Comparison of ENCODE assay signal across 8 cellular contexts in the genomic region with DNA sequence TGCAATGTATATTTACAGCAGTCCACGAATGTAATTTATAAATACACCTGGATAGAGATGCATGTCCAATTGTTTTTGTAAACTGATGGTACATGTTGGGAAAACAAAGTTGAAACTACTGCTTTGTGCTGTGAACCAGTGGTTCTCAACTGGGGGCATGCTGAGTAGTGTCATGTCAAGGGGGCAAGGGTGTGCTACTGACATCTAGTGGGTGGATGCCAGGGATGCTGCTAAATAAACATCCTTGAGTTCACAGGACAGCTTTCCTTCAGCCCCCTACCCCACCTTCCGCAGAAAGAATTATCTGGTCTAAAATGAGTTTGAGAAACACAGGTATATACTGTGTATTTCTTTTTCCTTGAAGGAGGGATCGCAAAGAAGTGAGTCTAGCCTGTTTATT.
DNase-seq lines count a peak whose midpoint lies in the region; ATAC-seq and TF ChIP-seq lines count a peak whose summit lies in the region.

No MANE protein-coding gene starts in this region.

- peak; percentile 74 for TF ChIP-seq RAD21 in Ishikawa (IDR thresholded peaks at IDR 0.05; ENCODE audit: low read depth)

- ATAC-seq in SK-N-SH treated with all-trans-retinoic acid at 6 μM for 48 hours = peak; percentile 92
- ATAC-seq in activated T-helper 17 cell treated with anti-CD3 and anti-CD28 coated beads, Interleukin-2, amount 50 U/mL, for 72 hours (replicated peaks) = no peak
- no peak for ATAC-seq in esophagus mucosa

- H3K4me1 ChIP-seq in hepatocyte (ENCODE audit: insufficient read depth) = peaks cover 7% of the 10 kb centered on the region

- no peaks in the 10 kb centered on the region for H3K27me3 ChIP-seq in hepatocyte

- intact Hi-C loops in activated naive CD4-positive, alpha-beta T cell treated with anti-CD3 and anti-CD28 coated beads for 36 hours (cut with micrococcal nuclease) = no loop called here

- H2AFZ ChIP-seq in hepatocyte = no peak overlapping the region

- no peak overlapping the region for H3K4me3 Mint-ChIP-seq in activated naive CD4-positive, alpha-beta T cell treated with anti-CD3 and anti-CD28 coated beads for 36 hours
- H3K4me3 Mint-ChIP-seq in activated T-helper 17 cell treated with anti-CD3 and anti-CD28 coated beads, Interleukin-2, amount 50 U/mL, for 72 hours = no peak overlapping the region

- H3K27ac ChIP-seq in hepatocyte = no peak overlapping the region

- H3K4me2 ChIP-seq in hepatocyte = no peak overlapping the region

- CTCF ChIA-PET in activated naive CD4-positive, alpha-beta T cell treated with anti-CD3 and anti-CD28 coated beads for 36 hours (lab: Charles Lee) = no interaction called here

- WGBS in hepatocyte (ENCODE audit: low lambda C conversion rate, missing lambda C conversion rate) = 56% methylated on average over 3 of the region's 3 CpGs

- no peaks in the 10 kb centered on the region for H4K20me1 ChIP-seq in hepatocyte (ENCODE audit: insufficient read depth, poor library complexity, severe bottlenecking)

- peak; percentile 37 for TF ChIP-seq CTCF in hepatocyte (IDR thresholded peaks at IDR 0.05; ENCODE audit: poor library complexity)

- no peaks in the 10 kb centered on the region for H3K4me1 Mint-ChIP-seq in activated naive CD4-positive, alpha-beta T cell treated with anti-CD3 and anti-CD28 coated beads for 36 hours (ENCODE audit: low read depth)
- no peaks in the 10 kb centered on the region for H3K4me1 Mint-ChIP-seq in activated T-helper 17 cell treated with anti-CD3 and anti-CD28 coated beads, Interleukin-2, amount 50 U/mL, for 72 hours

- TF ChIP-seq EP300 in Ishikawa (IDR thresholded peaks at IDR 0.05; ENCODE audit: borderline replicate concordance) = no peak

- peak; percentile 6 for DNase-seq in activated naive CD4-positive, alpha-beta T cell treated with anti-CD3 and anti-CD28 coated beads for 36 hours
- DNase-seq in activated naive CD4-positive, alpha-beta T cell treated with Interleukin-2 at 50 U/mL for 16 hours = no peak
- peak; percentile 50 for DNase-seq in hepatocyte (ENCODE audit: low spot score)
- DNase-seq in stimulated activated CD4-positive, alpha-beta T cell treated with anti-CD3 and anti-CD28 coated beads, Interleukin-4, amount 100 ng/mL, for 4 hours = no peak

- H3K27ac Mint-ChIP-seq in activated naive CD4-positive, alpha-beta T cell treated with anti-CD3 and anti-CD28 coated beads for 36 hours = no peak overlapping the region
- no peak overlapping the region for H3K27ac Mint-ChIP-seq in activated T-helper 17 cell treated with anti-CD3 and anti-CD28 coated beads, Interleukin-2, amount 50 U/mL, for 72 hours

- H3K79me2 ChIP-seq in hepatocyte = peaks cover 68% of the 10 kb centered on the region

- H3K9me3 ChIP-seq in hepatocyte (ENCODE audit: low read depth) = no peaks in the 10 kb centered on the region

- no peak overlapping the region for H3K4me3 ChIP-seq in hepatocyte

- no peaks in the 10 kb centered on the region for H3K36me3 ChIP-seq in hepatocyte (replicated peaks; ENCODE audit: insufficient read depth, low read depth)

- H3K9me2 ChIP-seq in hepatocyte (replicated peaks; ENCODE audit: insufficient read depth) = no peaks in the 10 kb centered on the region

- no peaks in the 10 kb centered on the region for H3K36me3 Mint-ChIP-seq in activated naive CD4-positive, alpha-beta T cell treated with anti-CD3 and anti-CD28 coated beads for 36 hours (ENCODE audit: low read depth)
- no peaks in the 10 kb centered on the region for H3K36me3 Mint-ChIP-seq in activated T-helper 17 cell treated with anti-CD3 and anti-CD28 coated beads, Interleukin-2, amount 50 U/mL, for 72 hours (ENCODE audit: low read depth)

- H3K9me3 Mint-ChIP-seq in activated naive CD4-positive, alpha-beta T cell treated with anti-CD3 and anti-CD28 coated beads for 36 hours = peaks cover 2% of the 10 kb centered on the region
- H3K9me3 Mint-ChIP-seq in activated T-helper 17 cell treated with anti-CD3 and anti-CD28 coated beads, Interleukin-2, amount 50 U/mL, for 72 hours = peaks cover 6% of the 10 kb centered on the region

- peaks cover 6% of the 10 kb centered on the region for H3K27me3 Mint-ChIP-seq in activated naive CD4-positive, alpha-beta T cell treated with anti-CD3 and anti-CD28 coated beads for 36 hours (ENCODE audit: low read depth)
- no peaks in the 10 kb centered on the region for H3K27me3 Mint-ChIP-seq in activated T-helper 17 cell treated with anti-CD3 and anti-CD28 coated beads, Interleukin-2, amount 50 U/mL, for 72 hours

TF ChIP-seq in Ishikawa, 13 proteins besides CTCF, POLR2A, EP300 and RAD21 (continues in another document):
- TF ChIP-seq YY1 (IDR thresholded peaks at IDR 0.05; ENCODE audit: low read depth) (no peak), CREB1 (IDR thresholded peaks at IDR 0.05; ENCODE audit: low read depth) (no peak), REST (IDR thresholded peaks at IDR 0.05; ENCODE audit: low read depth) (no peak), FOXM1 (IDR thresholded peaks at IDR 0.05; ENCODE audit: borderline replicate concordance, low read depth) (no peak)
- TF ChIP-seq, protein P1, sequence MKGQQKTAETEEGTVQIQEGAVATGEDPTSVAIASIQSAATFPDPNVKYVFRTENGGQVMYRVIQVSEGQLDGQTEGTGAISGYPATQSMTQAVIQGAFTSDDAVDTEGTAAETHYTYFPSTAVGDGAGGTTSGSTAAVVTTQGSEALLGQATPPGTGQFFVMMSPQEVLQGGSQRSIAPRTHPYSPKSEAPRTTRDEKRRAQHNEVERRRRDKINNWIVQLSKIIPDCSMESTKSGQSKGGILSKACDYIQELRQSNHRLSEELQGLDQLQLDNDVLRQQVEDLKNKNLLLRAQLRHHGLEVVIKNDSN (IDR thresholded peaks at IDR 0.05) = no peak

TF ChIP-seq in SK-N-SH treated with all-trans-retinoic acid at 6 μM for 48 hours, 23 proteins besides CTCF, POLR2A, EP300 and RAD21 (continues in another document):
- TF ChIP-seq ZFP30 (CRISPR knock-in tag; IDR thresholded peaks at IDR 0.05) (no peak), ARNTL (CRISPR knock-in tag; IDR thresholded peaks at IDR 0.05; ENCODE audit: borderline replicate concordance, low read depth) (no peak), ISL1 (CRISPR knock-in tag; IDR thresholded peaks at IDR 0.05) (no peak), TSHZ2 (CRISPR knock-in tag; IDR thresholded peaks at IDR 0.05) (no peak), ESRRG (CRISPR knock-in tag; IDR thresholded peaks at IDR 0.05) (no peak), BACH2 (CRISPR knock-in tag; IDR thresholded peaks at IDR 0.05; ENCODE audit: borderline replicate concordance) (no peak), CSDC2 (CRISPR knock-in tag; IDR thresholded peaks at IDR 0.05) (no peak), PATZ1 (CRISPR knock-in tag; IDR thresholded peaks at IDR 0.05; ENCODE audit: borderline replicate concordance) (no peak), ZNF8 (CRISPR knock-in tag; IDR thresholded peaks at IDR 0.05) (no peak), ZNF565 (CRISPR knock-in tag; conservative IDR thresholded peaks at IDR 0.05; ENCODE audit: low read depth) (no peak), TOX (CRISPR knock-in tag; IDR thresholded peaks at IDR 0.05; ENCODE audit: borderline replicate concordance) (no peak), PPARA (CRISPR knock-in tag; IDR thresholded peaks at IDR 0.05; ENCODE audit: borderline replicate concordance) (no peak), OSR1 (CRISPR knock-in tag; IDR thresholded peaks at IDR 0.05) (no peak), TCF4 (CRISPR knock-in tag; IDR thresholded peaks at IDR 0.05; ENCODE audit: borderline replicate concordance) (no peak)

Comparison
In these comparisons a context has a peak if more than half of its experiments do, and no peak if none do; other contexts are left out.
1. DNase-seq: peak in activated naive CD4-positive, alpha-beta T cell treated with anti-CD3 and anti-CD28 coated beads for 36 hours (single experiment) and hepatocyte (single experiment); none in activated naive CD4-positive, alpha-beta T cell treated with Interleukin-2 at 50 U/mL for 16 hours (single experiment) and stimulated activated CD4-positive, alpha-beta T cell treated with anti-CD3 and anti-CD28 coated beads, Interleukin-4, amount 100 ng/mL, for 4 hours (0 of 2).